Comparison of ENCODE assay signal across 1 cellular context in genomic region chr11:67606150-67606476, GRCh38.
TF ChIP-seq lines count a peak whose summit lies in the region.

No MANE protein-coding gene starts in this region.

TF ChIP-seq in endothelial cell of umbilical vein, 7 proteins besides CTCF, POLR2A, EP300 and RAD21 (continued from another document):
- TF ChIP-seq MYC (IDR thresholded peaks at IDR 0.05; ENCODE audit: low read depth, low read length) (no peak), FOS (IDR thresholded peaks at IDR 0.05; ENCODE audit: borderline replicate concordance, insufficient read depth, low read length) (no peak), JUN (IDR thresholded peaks at IDR 0.05; ENCODE audit: borderline replicate concordance, insufficient read depth, insufficient read length, low read depth) (no peak)
- TF ChIP-seq, protein P1, sequence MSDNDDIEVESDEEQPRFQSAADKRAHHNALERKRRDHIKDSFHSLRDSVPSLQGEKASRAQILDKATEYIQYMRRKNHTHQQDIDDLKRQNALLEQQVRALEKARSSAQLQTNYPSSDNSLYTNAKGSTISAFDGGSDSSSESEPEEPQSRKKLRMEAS (IDR thresholded peaks at IDR 0.05; ENCODE audit: insufficient read depth, insufficient read length): no peak
